ENCODE assay signal across 8 cellular contexts in genomic region chr19:13441810-13442512, GRCh38.
A peak's percentile ranks its signal among the peaks of the same experiment; 100 is the strongest.
DNase-seq lines count a peak whose midpoint lies in the region; ATAC-seq and TF ChIP-seq lines count a peak whose summit lies in the region.

No MANE protein-coding gene starts in this region.

- no peak overlapping the region for H3K4me3 ChIP-seq in HAP-1

- peaks cover 9 to 34% (median 20%) of the 10 kb centered on the region in 3 donors for H3K27me3 Mint-ChIP-seq in naive B cell

- H3K36me3 ChIP-seq in HAP-1 (replicated peaks): no peaks in the 10 kb centered on the region

- peaks cover 2 to 12% (median 6%) of the 10 kb centered on the region in 7 donors for H3K9me3 Mint-ChIP-seq in naive B cell

- peaks cover 0 to 8% of the 10 kb centered on the region in 2 donors for H3K36me3 Mint-ChIP-seq in naive B cell

- no peaks in the 10 kb centered on the region for H3K4me1 ChIP-seq in HAP-1

- H3K4me3 Mint-ChIP-seq in naive B cell: no peak overlapping the region

- H3K27ac Mint-ChIP-seq in naive B cell: peak overlapping the region in 1 of 6 donors; percentile 66

- no peaks in the 10 kb centered on the region for H3K4me1 Mint-ChIP-seq in naive B cell

- in situ Hi-C loops in HAP-1 (cut with MboI; ENCODE audit: low sequenced_read_pairs): no loop called here

- H3K9me3 ChIP-seq in HAP-1: no peaks in the 10 kb centered on the region

- peak; percentile 15 to 69 for DNase-seq in HAP-1 (ENCODE audit: low spot score in 2 of 2)
- peak; percentile 74 for DNase-seq in astrocyte of the hippocampus (ENCODE audit: low read depth, low spot score)
- DNase-seq in naive B cell: peak; percentile 18
- DNase-seq in DMS114 treated with DMSO at 0.1 percent for 48 hours (lab: John Stamatoyannopoulos, UW; ENCODE audit: unreplicated experiment): no peak
- DNase-seq in middle frontal gyrus (ENCODE audit: extremely low spot score, low spot score): no peak

- peak; percentile 61; the same call in 2 of the 3 replicates for ATAC-seq in SK-N-SH treated with all-trans-retinoic acid at 6 μM for 48 hours
- ATAC-seq in naive B cell (ENCODE audit: low read depth in 2 of 2): no peak
- ATAC-seq in GM19324 (IDR thresholded peaks at IDR 0.05; ENCODE audit: low FRiP score, unreplicated experiment): no peak
- ATAC-seq in HG03175 (IDR thresholded peaks at IDR 0.05; ENCODE audit: unreplicated experiment): no peak

- H3K27me3 ChIP-seq in HAP-1 (ENCODE audit: low read depth): no peaks in the 10 kb centered on the region

TF ChIP-seq in SK-N-SH treated with all-trans-retinoic acid at 6 μM for 48 hours, 23 proteins besides CTCF, POLR2A, EP300 and RAD21:
- TF ChIP-seq ZNF565 (CRISPR knock-in tag; conservative IDR thresholded peaks at IDR 0.05; ENCODE audit: low read depth) (no peak), ISL1 (CRISPR knock-in tag; IDR thresholded peaks at IDR 0.05) (no peak), ESRRG (CRISPR knock-in tag; IDR thresholded peaks at IDR 0.05) (no peak), ZFP3 (CRISPR knock-in tag; IDR thresholded peaks at IDR 0.05) (no peak), ZFP30 (CRISPR knock-in tag; IDR thresholded peaks at IDR 0.05) (no peak), SNAI2 (CRISPR knock-in tag; IDR thresholded peaks at IDR 0.05) (no peak), ARNTL (CRISPR knock-in tag; IDR thresholded peaks at IDR 0.05; ENCODE audit: borderline replicate concordance, low read depth) (no peak), GLIS3 (CRISPR knock-in tag; IDR thresholded peaks at IDR 0.05) (no peak), ZNF70 (CRISPR knock-in tag; IDR thresholded peaks at IDR 0.05) (no peak), ZNF8 (CRISPR knock-in tag; IDR thresholded peaks at IDR 0.05) (no peak), TOX (CRISPR knock-in tag; IDR thresholded peaks at IDR 0.05; ENCODE audit: borderline replicate concordance) (no peak), TCF4 (CRISPR knock-in tag; IDR thresholded peaks at IDR 0.05; ENCODE audit: borderline replicate concordance) (no peak), OSR1 (CRISPR knock-in tag; IDR thresholded peaks at IDR 0.05) (no peak)
- TF ChIP-seq, protein P1, sequence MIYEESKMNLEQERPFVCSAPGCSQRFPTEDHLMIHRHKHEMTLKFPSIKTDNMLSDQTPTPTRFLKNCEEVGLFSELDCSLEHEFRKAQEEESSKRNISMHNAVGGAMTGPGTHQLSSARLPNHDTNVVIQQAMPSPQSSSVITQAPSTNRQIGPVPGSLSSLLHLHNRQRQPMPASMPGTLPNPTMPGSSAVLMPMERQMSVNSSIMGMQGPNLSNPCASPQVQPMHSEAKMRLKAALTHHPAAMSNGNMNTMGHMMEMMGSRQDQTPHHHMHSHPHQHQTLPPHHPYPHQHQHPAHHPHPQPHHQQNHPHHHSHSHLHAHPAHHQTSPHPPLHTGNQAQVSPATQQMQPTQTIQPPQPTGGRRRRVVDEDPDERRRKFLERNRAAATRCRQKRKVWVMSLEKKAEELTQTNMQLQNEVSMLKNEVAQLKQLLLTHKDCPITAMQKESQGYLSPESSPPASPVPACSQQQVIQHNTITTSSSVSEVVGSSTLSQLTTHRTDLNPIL (CRISPR knock-in tag; IDR thresholded peaks at IDR 0.05; ENCODE audit: low read depth): no peak
- TF ChIP-seq, protein P2, sequence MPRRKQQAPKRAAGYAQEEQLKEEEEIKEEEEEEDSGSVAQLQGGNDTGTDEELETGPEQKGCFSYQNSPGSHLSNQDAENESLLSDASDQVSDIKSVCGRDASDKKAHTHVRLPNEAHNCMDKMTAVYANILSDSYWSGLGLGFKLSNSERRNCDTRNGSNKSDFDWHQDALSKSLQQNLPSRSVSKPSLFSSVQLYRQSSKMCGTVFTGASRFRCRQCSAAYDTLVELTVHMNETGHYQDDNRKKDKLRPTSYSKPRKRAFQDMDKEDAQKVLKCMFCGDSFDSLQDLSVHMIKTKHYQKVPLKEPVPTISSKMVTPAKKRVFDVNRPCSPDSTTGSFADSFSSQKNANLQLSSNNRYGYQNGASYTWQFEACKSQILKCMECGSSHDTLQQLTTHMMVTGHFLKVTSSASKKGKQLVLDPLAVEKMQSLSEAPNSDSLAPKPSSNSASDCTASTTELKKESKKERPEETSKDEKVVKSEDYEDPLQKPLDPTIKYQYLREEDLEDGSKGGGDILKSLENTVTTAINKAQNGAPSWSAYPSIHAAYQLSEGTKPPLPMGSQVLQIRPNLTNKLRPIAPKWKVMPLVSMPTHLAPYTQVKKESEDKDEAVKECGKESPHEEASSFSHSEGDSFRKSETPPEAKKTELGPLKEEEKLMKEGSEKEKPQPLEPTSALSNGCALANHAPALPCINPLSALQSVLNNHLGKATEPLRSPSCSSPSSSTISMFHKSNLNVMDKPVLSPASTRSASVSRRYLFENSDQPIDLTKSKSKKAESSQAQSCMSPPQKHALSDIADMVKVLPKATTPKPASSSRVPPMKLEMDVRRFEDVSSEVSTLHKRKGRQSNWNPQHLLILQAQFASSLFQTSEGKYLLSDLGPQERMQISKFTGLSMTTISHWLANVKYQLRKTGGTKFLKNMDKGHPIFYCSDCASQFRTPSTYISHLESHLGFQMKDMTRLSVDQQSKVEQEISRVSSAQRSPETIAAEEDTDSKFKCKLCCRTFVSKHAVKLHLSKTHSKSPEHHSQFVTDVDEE (CRISPR knock-in tag; IDR thresholded peaks at IDR 0.05): no peak

Comparison
In these comparisons a context has a peak if more than half of its experiments do, and no peak if none do; other contexts are left out.
1. DNase-seq: peak in HAP-1 (2 of 2), astrocyte of the hippocampus (single experiment) and naive B cell (single experiment); none in DMS114 treated with DMSO at 0.1 percent for 48 hours (single experiment) and middle frontal gyrus (single experiment).